ENCODE assay signal across 8 cellular contexts in genomic region chrX:86946569-86946968, GRCh38.
DNase-seq lines count a peak whose midpoint lies in the region; ATAC-seq and TF ChIP-seq lines count a peak whose summit lies in the region.

No MANE protein-coding gene starts in this region.

- H3K4me3 Mint-ChIP-seq in nephron progenitor cell = no peak overlapping the region

- peak; percentile 91 for ATAC-seq in GM21825 (IDR thresholded peaks at IDR 0.05; ENCODE audit: unreplicated experiment)

- TF ChIP-seq CTCF in nephron progenitor cell (IDR thresholded peaks at IDR 0.05) (peak; percentile 83), vagina (IDR thresholded peaks at IDR 0.05) (no peak)

- H3K27ac ChIP-seq in vagina = no peak overlapping the region

- DNase-seq in NCI-H1105 treated with DMSO at 0.1 percent for 48 hours (lab: John Stamatoyannopoulos, UW) (peak; percentile 14), NCI-H1105 (lab: John Stamatoyannopoulos, UW) (no peak), NCI-H1092 treated with DMSO at 0.1 percent for 48 hours (lab: John Stamatoyannopoulos, UW) (peak; percentile 0), cerebellar cortex (ENCODE audit: low spot score) (peak; percentile 13), nephron progenitor cell (peak; percentile 45), vagina (ENCODE audit: extremely low spot score in 2 of 2) (no peak), DMS153 (lab: John Stamatoyannopoulos, UW) (no peak)

- H3K36me3 ChIP-seq in vagina = no peaks in the 10 kb centered on the region

- TF ChIP-seq POLR2A in vagina (IDR thresholded peaks at IDR 0.05) = no peak

- H3K4me1 ChIP-seq in vagina = no peaks in the 10 kb centered on the region

- H3K4me1 Mint-ChIP-seq in nephron progenitor cell = peaks cover 11% of the 10 kb centered on the region

- no peaks in the 10 kb centered on the region for H3K27me3 ChIP-seq in vagina

- no peaks in the 10 kb centered on the region for H3K36me3 Mint-ChIP-seq in nephron progenitor cell (ENCODE audit: low read depth)

- no peak overlapping the region for H3K27ac Mint-ChIP-seq in nephron progenitor cell

- intact Hi-C loops in vagina (cut with DNase I) = no loop called here

- H3K9me3 Mint-ChIP-seq in nephron progenitor cell = no peaks in the 10 kb centered on the region

- H3K27me3 Mint-ChIP-seq in nephron progenitor cell (ENCODE audit: low read depth, poor library complexity) = no peaks in the 10 kb centered on the region

- no peak overlapping the region for H3K4me3 ChIP-seq in vagina

- no peaks in the 10 kb centered on the region for H3K9me3 ChIP-seq in vagina

Comparison
In these comparisons a context has a peak if more than half of its experiments do, and no peak if none do; other contexts are left out.
1. DNase-seq: peak in NCI-H1105 treated with DMSO at 0.1 percent for 48 hours (single experiment), NCI-H1092 treated with DMSO at 0.1 percent for 48 hours (single experiment), cerebellar cortex (single experiment) and nephron progenitor cell (single experiment); none in NCI-H1105 (single experiment), vagina (0 of 2) and DMS153 (single experiment).